In genomic region chr11:124889692-124890091, GRCh38 we compare ENCODE assay signal across 18 cellular contexts.
"Had no signal": no experiment of that assay in that cellular context is flagged by ENCODE, and none has a peak within 500 bp of the region (broad histone marks: within the 10 kb centered on the region; RNA-seq: fewer than 3 reads in every experiment).

No MANE protein-coding gene starts in this region.

- H3K4me3 ChIP-seq: gastroesophageal sphincter, right lobe of liver, upper lobe of left lung had no signal

- DNase-seq: activated B cell treated with CpG ODN at 0.5 μM for 24 hours; activated CD4-positive, alpha-beta T cell treated with anti-CD3 and anti-CD28 coated beads for 36 hours; activated CD8-positive, alpha-beta T cell treated with anti-CD3 and anti-CD28 coated beads, Interleukin-2, amount 10 ng/mL, durations not matched to agents 7 days and 5 days; activated naive CD4-positive, alpha-beta T cell treated with Interleukin-2 at 50 U/mL for 16 hours; activated T-cell treated with anti-CD3 and anti-CD28 coated beads for 4 hours; activated T-cell treated with anti-CD3 and anti-CD28 coated beads, Interleukin-2, amount 50 U/mL, for 72 hours; anterior cingulate cortex; effector memory CD8-positive, alpha-beta T cell; hypothalamus; nephron progenitor cell; right lobe of liver; stimulated activated CD4-positive, alpha-beta T cell treated with anti-CD3 and anti-CD28 coated beads, Interleukin-12 subunit alpha, Interleukin-12 subunit beta, amount 100 ng/mL, for 4 hours; stimulated activated CD4-positive, alpha-beta T cell treated with anti-CD3 and anti-CD28 coated beads, Interleukin-4, amount 100 ng/mL, for 1 hour; stimulated activated naive CD8-positive, alpha-beta T cell treated with anti-CD3 and anti-CD28 coated beads, Interleukin-15, Interleukin-2, amounts not matched to agents 100 U/mL and 50 U/mL, for 24 hours; T-helper 2 cell; upper lobe of left lung had no signal

- H3K27me3 ChIP-seq: neutrophil, right lobe of liver, upper lobe of left lung had no signal

- H3K4me1 ChIP-seq: right lobe of liver had no signal

- H3K27ac ChIP-seq: gastroesophageal sphincter, neutrophil, right lobe of liver had no signal

- H3K36me3 ChIP-seq: gastroesophageal sphincter, neutrophil, right lobe of liver had no signal

- H3K9me3 ChIP-seq: gastroesophageal sphincter, neutrophil, right lobe of liver, upper lobe of left lung had no signal
